Comparison of ENCODE assay signal across 8 cellular contexts in the genomic region with DNA sequence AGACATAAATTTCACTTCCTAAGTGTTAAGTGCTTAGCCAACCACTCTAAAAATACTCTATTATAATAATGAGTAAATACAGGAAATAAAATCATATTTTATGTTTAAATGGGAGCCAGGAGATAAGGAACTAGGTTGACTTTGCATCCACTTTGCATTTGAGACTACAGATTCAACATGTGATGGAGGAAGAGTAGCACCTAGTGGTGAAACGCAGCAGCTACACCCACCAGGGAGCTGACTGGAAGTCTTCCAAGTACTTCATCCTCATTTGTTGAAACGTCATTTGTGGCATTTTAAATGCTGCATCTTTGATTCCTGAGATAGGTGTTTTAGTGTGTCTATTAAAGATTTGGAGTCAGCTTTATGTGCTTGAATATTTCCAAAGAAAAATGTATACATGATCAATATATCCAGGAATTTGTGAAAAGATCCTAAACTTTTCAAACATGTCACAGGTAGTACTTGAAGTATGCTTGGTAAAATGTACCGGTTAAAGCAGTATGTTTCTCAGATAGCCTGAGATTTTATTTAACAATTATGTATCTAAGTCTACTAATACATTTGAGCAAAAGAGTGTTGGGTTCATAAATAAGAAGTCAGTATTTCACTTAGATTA. TPM values are rescaled to one million over a fixed set of nuclear protein-coding genes. Genes with fewer than 3 reads are reported as not detected.
DNase-seq lines count a peak whose midpoint lies in the region; ATAC-seq and TF ChIP-seq lines count a peak whose summit lies in the region.

No MANE protein-coding gene starts in this region.

- peaks cover 11% of the 10 kb centered on the region for H3K27me3 Mint-ChIP-seq in activated T-helper 17 cell treated with anti-CD3 and anti-CD28 coated beads, Interleukin-2, amount 50 U/mL, for 72 hours
- H3K27me3 Mint-ChIP-seq in osteocyte (ENCODE audit: unreplicated experiment): peaks cover 64% of the 10 kb centered on the region

- peak; percentile 92 for ATAC-seq in GM21825 (IDR thresholded peaks at IDR 0.05; ENCODE audit: unreplicated experiment)
- peak; percentile 71 for ATAC-seq in activated T-helper 17 cell treated with anti-CD3 and anti-CD28 coated beads, Interleukin-2, amount 50 U/mL, for 72 hours (replicated peaks)

- no peaks in the 10 kb centered on the region for H3K4me1 Mint-ChIP-seq in activated T-helper 17 cell treated with anti-CD3 and anti-CD28 coated beads, Interleukin-2, amount 50 U/mL, for 72 hours
- H3K4me1 Mint-ChIP-seq in osteocyte (ENCODE audit: unreplicated experiment): no peaks in the 10 kb centered on the region

- H3K36me3 Mint-ChIP-seq in activated T-helper 17 cell treated with anti-CD3 and anti-CD28 coated beads, Interleukin-2, amount 50 U/mL, for 72 hours (ENCODE audit: low read depth): no peaks in the 10 kb centered on the region
- peaks cover 3% of the 10 kb centered on the region for H3K36me3 Mint-ChIP-seq in osteocyte (ENCODE audit: unreplicated experiment)

- no peak overlapping the region for H3K27ac Mint-ChIP-seq in activated T-helper 17 cell treated with anti-CD3 and anti-CD28 coated beads, Interleukin-2, amount 50 U/mL, for 72 hours
- H3K27ac Mint-ChIP-seq in osteocyte (ENCODE audit: unreplicated experiment): no peak overlapping the region

- no peak overlapping the region for H3K4me3 Mint-ChIP-seq in activated T-helper 17 cell treated with anti-CD3 and anti-CD28 coated beads, Interleukin-2, amount 50 U/mL, for 72 hours
- H3K4me3 Mint-ChIP-seq in osteocyte (ENCODE audit: unreplicated experiment): no peak overlapping the region

- H3K27ac ChIP-seq in RWPE1: no peak overlapping the region

- TF ChIP-seq CTCF in RWPE1 (conservative IDR thresholded peaks at IDR 0.05; ENCODE audit: low read depth): peak; percentile 98
- TF ChIP-seq CTCF in osteocyte (IDR thresholded peaks at IDR 0.05): peak; percentile 99

- CTCF ChIA-PET in RWPE1 (lab: Yijun Ruan, JAX): interaction anchor here (0.5 to 1.6 kb wide), 10 partner anchors 12 to 1208 kb away, joined by 3 to 9 read pairs (median 4); no protein-coding TSS in a partner anchor

- DNase-seq in ELR (ENCODE audit: low read depth): peak; percentile 82
- DNase-seq in Kasumi-1 (lab: John Stamatoyannopoulos, UW): peak; percentile 87 to 90
- DNase-seq in RWPE1 (ENCODE audit: low spot score): peak; percentile 73
- peak; percentile 76 for DNase-seq in fibroblast of the conjunctiva (ENCODE audit: low read depth)
- no peak for DNase-seq in osteocyte (ENCODE audit: extremely low spot score, unreplicated experiment)
- DNase-seq in ureter (ENCODE audit: low spot score): peak; percentile 76

- POLR2A ChIA-PET in RWPE1 (lab: Yijun Ruan, JAX; ENCODE audit: low non-redundant PET): no interaction called here

- H3K9me3 Mint-ChIP-seq in activated T-helper 17 cell treated with anti-CD3 and anti-CD28 coated beads, Interleukin-2, amount 50 U/mL, for 72 hours: peaks cover 6% of the 10 kb centered on the region
- peaks cover 7% of the 10 kb centered on the region for H3K9me3 Mint-ChIP-seq in osteocyte (ENCODE audit: unreplicated experiment)

RNA-seq across cellular contexts. Expression of gene KCTD12, which starts 17.4 kb away (rescaled TPM):
- total RNA-seq in activated T-helper 17 cell treated with anti-CD3 and anti-CD28 coated beads, Interleukin-2, amount 50 U/mL, for 72 hours: 1 to 10 TPM; 6.7 to 8.3 TPM
- 32.9 and 36.3 TPM in 2 replicates for total RNA-seq in osteocyte
- 56.0 TPM for total RNA-seq in ureter

RNA-seq across cellular contexts. Expression of gene ACOD1, which starts 44.7 kb away (rescaled TPM):
- total RNA-seq in activated T-helper 17 cell treated with anti-CD3 and anti-CD28 coated beads, Interleukin-2, amount 50 U/mL, for 72 hours: not detected
- total RNA-seq in osteocyte (not detected in 2 replicates), ureter (not detected)
